19 cellular contexts compared by ENCODE assay signal in the genomic region with DNA sequence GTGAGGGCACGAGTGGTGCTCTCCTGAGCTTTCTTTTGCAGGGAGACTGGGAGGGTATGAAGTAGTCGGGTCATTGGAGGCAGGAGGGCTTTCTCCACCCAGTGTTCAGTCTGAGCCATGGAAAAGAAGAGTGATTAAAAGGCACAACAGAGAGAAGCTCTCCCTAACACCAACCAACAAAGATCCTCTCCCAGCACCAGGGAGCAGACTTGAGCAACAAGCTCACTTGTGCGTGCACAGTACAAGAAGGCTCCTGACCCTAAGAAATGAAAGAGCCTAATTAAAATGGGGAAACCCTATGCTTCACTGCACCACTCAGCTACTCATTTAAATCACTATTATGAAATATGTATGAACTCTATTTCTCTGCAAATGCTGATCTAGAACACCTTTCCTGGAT.
DNase-seq lines count a peak whose midpoint lies in the region; ATAC-seq, FAIRE-seq and TF ChIP-seq lines count a peak whose summit lies in the region.
"Had no signal": no experiment of that assay in that cellular context is flagged by ENCODE, and none has a peak within 500 bp of the region (broad histone marks: within the 10 kb centered on the region; RNA-seq: fewer than 3 reads in every experiment).

No MANE protein-coding gene starts in this region.

- no peak overlapping the region for H4K8ac ChIP-seq in H1 (ENCODE audit: extremely low read depth, insufficient read depth, low read length)

- H2AFZ ChIP-seq in GM23338 (peak overlapping the region; percentile 70; the same call in 1 of the 2 replicates), H1 (ENCODE audit: low read length) (no peak overlapping the region)

- no peaks in the 10 kb centered on the region for H3F3A ChIP-seq in GM23338 (replicated peaks; ENCODE audit: low read depth)

- no peak overlapping the region for H3K14ac ChIP-seq in H1 (ENCODE audit: insufficient read length)

- ATAC-seq in GM23338 = peak; percentile 92

- no peak overlapping the region for H3K4ac ChIP-seq in H1 (replicated peaks; ENCODE audit: insufficient read length, low read depth, low read length)

- no peak overlapping the region for H3K27ac Mint-ChIP-seq in GM23338
- no peak overlapping the region for H3K27ac Mint-ChIP-seq in progenitor cell of endocrine pancreas
- H3K27ac Mint-ChIP-seq: CD14-positive monocyte, nephron progenitor cell had no signal

- 0 out of 2 replicates have a peak, but pooled peaks cover 2% of the 10 kb centered on the region for H3K27me3 ChIP-seq in BJ (ENCODE audit: control insufficient read depth, insufficient read depth, low read length)
- H3K27me3 ChIP-seq in GM23338 (ENCODE audit: insufficient read depth) = no peaks in the 10 kb centered on the region
- no peaks in the 10 kb centered on the region for H3K27me3 ChIP-seq in H1 (replicated peaks in 1 of 4; ENCODE audit: control insufficient read depth in 3 of 4, extremely low read depth in 1 of 4, insufficient read depth in 3 of 4, low read length in 3 of 4)
- H3K27me3 ChIP-seq: sigmoid colon had no signal

- H3K56ac ChIP-seq in H1 (replicated peaks; ENCODE audit: insufficient read length, low read depth, low read length) = no peak overlapping the region

- H3K27me3 Mint-ChIP-seq in GM23338 (ENCODE audit: insufficient read depth, low read depth, poor library complexity) = peaks cover 2% of the 10 kb centered on the region
- H3K27me3 Mint-ChIP-seq in progenitor cell of endocrine pancreas = no peaks in the 10 kb centered on the region

- no peak overlapping the region for H2BK20ac ChIP-seq in H1 (ENCODE audit: low read length)

- no peak overlapping the region for H2BK120ac ChIP-seq in H1 (replicated peaks; ENCODE audit: low read depth, low read length)

- H3K18ac ChIP-seq in H1 (ENCODE audit: extremely low read depth, low read length) = no peak overlapping the region

- peaks cover 21% of the 10 kb centered on the region for H3K4me1 Mint-ChIP-seq in GM23338
- peaks cover 4% of the 10 kb centered on the region for H3K4me1 Mint-ChIP-seq in progenitor cell of endocrine pancreas (ENCODE audit: low read depth)
- H3K4me1 Mint-ChIP-seq: CD14-positive monocyte, nephron progenitor cell had no signal

- H4K5ac ChIP-seq in H1 (ENCODE audit: insufficient read length, low read depth, low read length) = no peak overlapping the region

- H3K4me2 ChIP-seq in GM23338 (no peak overlapping the region), H1 (ENCODE audit: insufficient read depth in 1 of 2, low read depth in 2 of 2, low read length in 2 of 2) (no peak overlapping the region)

- H3K4me3 ChIP-seq in BJ (ENCODE audit: low read depth, low read length) (no peak overlapping the region), GM23338 (no peak overlapping the region), H1 (ENCODE audit: extremely low read depth in 1 of 4, insufficient read depth in 2 of 4, low read depth in 3 of 4, low read length in 4 of 4) (no peak overlapping the region)
- H3K4me3 ChIP-seq: lower lobe of right lung, MG63, sigmoid colon had no signal

- 75% methylated on average over 3 of the region's 3 CpGs; no CpG with 5 or more reads in 1 of the 2 experiments for WGBS in H1 (ENCODE audit: extremely low coverage in 1 of 2, insufficient coverage in 1 of 2, insufficient read length in 1 of 2, insufficient replicate concordance in 2 of 2, low coverage in 1 of 2, low lambda C conversion rate in 2 of 2, missing lambda C conversion rate in 1 of 2), 2 experiments

- DNase-seq in BJ (ENCODE audit: low read depth) = no peak
- DNase-seq in GM23338 (ENCODE audit: low spot score) = peak; percentile 55
- peak; percentile 17 for DNase-seq in NCI-H510A treated with DMSO at 0.1 percent for 48 hours (lab: John Stamatoyannopoulos, UW)
- DNase-seq in H1 (ENCODE audit: low read depth in 1 of 2, low spot score in 2 of 2) = no peak
- no peak for DNase-seq in progenitor cell of endocrine pancreas (ENCODE audit: low spot score, unreplicated experiment)
- no peak for DNase-seq in GDM1 (lab: John Stamatoyannopoulos, UW)
- no peak for DNase-seq in GM20000 (ENCODE audit: low spot score)
- no peak for DNase-seq in frontal cortex (ENCODE audit: low spot score in 2 of 2)
- DNase-seq: activated naive CD4-positive, alpha-beta T cell treated with anti-CD3 and anti-CD28 coated beads, Interleukin-2, amount 50 U/mL, for 16 hours; erythroblast; hippocampal formation; lower lobe of right lung; MG63; NCI-H524 treated with DMSO at 0.1 percent for 48 hours; nephron progenitor cell; sigmoid colon; stimulated activated naive CD4-positive, alpha-beta T cell treated with Interleukin-2 at 50 U/mL for 16 hours had no signal

- H2AK5ac ChIP-seq in H1 (ENCODE audit: low read depth, low read length) = no peak overlapping the region

- H3K4me3 Mint-ChIP-seq in GM23338 = no peak overlapping the region
- no peak overlapping the region for H3K4me3 Mint-ChIP-seq in progenitor cell of endocrine pancreas (ENCODE audit: low read depth)
- H3K4me3 Mint-ChIP-seq: CD14-positive monocyte, nephron progenitor cell had no signal

- no peak overlapping the region for H2BK5ac ChIP-seq in H1 (ENCODE audit: low read depth, low read length)

- TF ChIP-seq POLR2A in H1 (IDR thresholded peaks at IDR 0.05; ENCODE audit: control extremely low read depth in 1 of 2, low read depth in 2 of 2, low read length in 2 of 2) = no peak

- TF ChIP-seq CTCF in BJ (IDR thresholded peaks at IDR 0.05; ENCODE audit: insufficient read depth, low read depth, low read length) (0 out of 2 replicates have a peak, but pooled peaks have one; percentile 4), GM23338 (conservative IDR thresholded peaks at IDR 0.05; ENCODE audit: low read depth in 2 of 2) (peak; percentile 40 to 63), H1 (IDR thresholded peaks at IDR 0.05; ENCODE audit: control extremely low read depth in 1 of 3, insufficient read depth in 1 of 3, low read depth in 1 of 3, low read length in 3 of 3) (peak in 2 of 3 experiments; percentile 37 to 48; a peak in 2 of 4 replicates), progenitor cell of endocrine pancreas (IDR thresholded peaks at IDR 0.05; ENCODE audit: unreplicated experiment) (no peak), GM20000 (IDR thresholded peaks at IDR 0.05; ENCODE audit: extremely low read depth, missing control alignments) (no peak)

- FAIRE-seq in H1 (lab: Jason Lieb, UNC) (peak; percentile 52), frontal cortex (lab: Jason Lieb, UNC) (no peak)
- FAIRE-seq: bronchial epithelial cell had no signal

- no peak overlapping the region for H3K27ac ChIP-seq in GM23338 (ENCODE audit: low read depth)
- H3K27ac ChIP-seq in H1 (ENCODE audit: low read depth, low read length) = no peak overlapping the region
- H3K27ac ChIP-seq: lower lobe of right lung, sigmoid colon had no signal

- no peak overlapping the region for H4K91ac ChIP-seq in H1 (replicated peaks; ENCODE audit: insufficient read length, low read length)

- H2BK15ac ChIP-seq in H1 (ENCODE audit: low read length) = no peak overlapping the region

- peak; percentile 42 to 52; a peak in 3 of 4 replicates for TF ChIP-seq RAD21 in H1 (IDR thresholded peaks at IDR 0.05 in 1 of 2, conservative IDR thresholded peaks at IDR 0.05 in 1 of 2; ENCODE audit: low read depth in 2 of 2, low read length in 2 of 2)

- H3K36me3 ChIP-seq in BJ (ENCODE audit: control insufficient read depth, insufficient read depth, low read length) = no peaks in the 10 kb centered on the region
- H3K36me3 ChIP-seq in GM23338 (ENCODE audit: insufficient read depth) = no peaks in the 10 kb centered on the region
- H3K36me3 ChIP-seq in H1 (ENCODE audit: control insufficient read depth in 2 of 4, insufficient read depth in 4 of 4, low read length in 3 of 4) = no peaks in the 10 kb centered on the region
- H3K36me3 ChIP-seq: lower lobe of right lung, MG63, sigmoid colon had no signal

- no peak for TF ChIP-seq EP300 in H1 (IDR thresholded peaks at IDR 0.05; ENCODE audit: borderline replicate concordance in 1 of 2, low read depth in 2 of 2, low read length in 2 of 2)

- no peaks in the 10 kb centered on the region for H3K23me2 ChIP-seq in H1 (ENCODE audit: low read depth, low read length)

- H3K79me1 ChIP-seq in H1 (ENCODE audit: low read depth, low read length) = no peaks in the 10 kb centered on the region

- no peaks in the 10 kb centered on the region for H3K9me3 ChIP-seq in H1 (ENCODE audit: insufficient read depth in 2 of 2, low read depth in 1 of 2, low read length in 1 of 2)
- H3K9me3 ChIP-seq: lower lobe of right lung, MG63, sigmoid colon had no signal

- H3K9me3 Mint-ChIP-seq in GM23338 = peaks cover 2% of the 10 kb centered on the region; the same call in 1 of the 3 replicates
- no peaks in the 10 kb centered on the region for H3K9me3 Mint-ChIP-seq in progenitor cell of endocrine pancreas (ENCODE audit: low read depth)
- H3K9me3 Mint-ChIP-seq: nephron progenitor cell had no signal

- no peak overlapping the region for H2BK12ac ChIP-seq in H1 (ENCODE audit: low read depth, low read length)

- H3K9me2 ChIP-seq in GM23338 (ENCODE audit: insufficient read depth) = no peaks in the 10 kb centered on the region

- H3K23ac ChIP-seq in H1 (ENCODE audit: insufficient read length) = no peak overlapping the region

- peaks cover 27% of the 10 kb centered on the region for H3K4me1 ChIP-seq in GM23338 (ENCODE audit: insufficient read depth)
- peaks cover 1 to 8% (median 4%) of the 10 kb centered on the region in 4 experiments; a peak in 2 of 7 replicates for H3K4me1 ChIP-seq in H1 (replicated peaks in 1 of 4; ENCODE audit: control insufficient read depth in 3 of 4, insufficient read depth in 4 of 4, low read length in 3 of 4)
- H3K4me1 ChIP-seq: lower lobe of right lung, sigmoid colon had no signal

- H3K36me3 Mint-ChIP-seq in GM23338 (ENCODE audit: low read depth) (peaks cover 3% of the 10 kb centered on the region; the same call in 2 of the 3 replicates), progenitor cell of endocrine pancreas (ENCODE audit: insufficient read depth) (peaks cover 2% of the 10 kb centered on the region)
- H3K36me3 Mint-ChIP-seq: CD14-positive monocyte had no signal

- H3K9ac ChIP-seq in H1 (replicated peaks in 1 of 4; ENCODE audit: extremely low read depth in 1 of 4, low read depth in 3 of 4, low read length in 3 of 4) = no peak overlapping the region

- POLR2A ChIA-PET in BJ (lab: Charles Lee) (no interaction called here), H1 (lab: Charles Lee; ENCODE audit: partially characterized antibody) (interaction anchor here (1.1 kb wide), 1 partner anchor 10 kb away, joined by 3 read pairs; no protein-coding TSS in a partner anchor)

- H4K20me1 ChIP-seq in GM23338 (replicated peaks; ENCODE audit: insufficient read depth) (no peaks in the 10 kb centered on the region), H1 (replicated peaks in 1 of 2; ENCODE audit: control insufficient read depth in 1 of 2, insufficient read depth in 2 of 2, low read length in 2 of 2) (no peaks in the 10 kb centered on the region)

- H3K79me2 ChIP-seq in GM23338 (replicated peaks; ENCODE audit: insufficient read depth) = no peaks in the 10 kb centered on the region
- H3K79me2 ChIP-seq in H1 (ENCODE audit: control insufficient read depth in 1 of 2, insufficient read depth in 2 of 2, low read length in 2 of 2) = no peaks in the 10 kb centered on the region

- CTCF ChIA-PET in BJ (lab: Yijun Ruan, JAX) (interaction anchor here (0.5 to 1.3 kb wide), 2 partner anchors 15 to 87 kb away, joined by 3 read pairs; no protein-coding TSS in a partner anchor), H1 (lab: Charles Lee; ENCODE audit: partially characterized antibody) (interaction anchor here (0.6 to 2.4 kb wide), 19 partner anchors 9 to 415 kb away, joined by 3 to 12 read pairs (median 4); no protein-coding TSS in a partner anchor)

Comparison
In these comparisons a context has a peak if more than half of its experiments do, and no peak if none do; other contexts are left out.
1. DNase-seq: peak in GM23338 (single experiment) and NCI-H510A treated with DMSO at 0.1 percent for 48 hours (single experiment); none in BJ (single experiment), H1 (0 of 2), progenitor cell of endocrine pancreas (single experiment), GDM1 (single experiment), GM20000 (single experiment) and frontal cortex (0 of 2).
2. CTCF ChIP-seq: peak in BJ (single experiment), GM23338 (2 of 2) and H1 (2 of 3); none in progenitor cell of endocrine pancreas (single experiment) and GM20000 (single experiment).